ENCODE assay signal across 1 cellular context in the genomic region with DNA sequence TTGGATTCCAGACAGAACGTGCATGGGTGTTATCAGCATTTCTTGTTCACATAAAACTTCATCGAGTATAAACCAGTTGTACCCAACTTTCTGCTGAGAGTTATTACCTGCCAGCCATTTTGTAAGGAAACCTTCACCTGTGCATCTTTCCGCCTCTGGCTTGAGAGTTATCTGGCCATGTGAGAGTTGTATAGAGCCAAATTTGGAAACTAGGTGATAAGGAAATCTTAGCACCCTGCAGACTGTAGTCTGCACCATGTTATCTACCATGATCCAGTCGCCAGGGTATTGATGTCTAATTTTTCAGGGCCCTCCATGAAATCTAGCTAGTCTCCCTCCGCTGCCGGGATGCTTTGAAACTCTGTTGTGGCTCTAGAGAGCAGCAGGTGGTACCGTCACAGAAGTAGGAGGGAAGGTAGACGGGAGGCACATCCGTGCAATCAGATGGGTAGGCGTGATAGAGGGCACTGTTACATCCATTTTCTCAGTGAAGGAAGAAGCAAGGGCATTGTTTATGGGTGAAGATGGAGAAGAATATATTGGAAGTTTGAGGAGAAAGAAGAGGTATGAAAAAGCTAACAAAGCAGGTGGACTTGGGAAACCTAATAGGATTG.
TF ChIP-seq lines count a peak whose summit lies in the region.

No MANE protein-coding gene starts in this region.

TF ChIP-seq in HepG2, 621 proteins besides CTCF, POLR2A, EP300 and RAD21:
- 0 out of 2 replicates have a peak, but pooled peaks have one; percentile 24 for TF ChIP-seq ZBTB20 (CRISPR knock-in tag; IDR thresholded peaks at IDR 0.05; ENCODE audit: borderline replicate concordance, low read depth)
- TF ChIP-seq BCLAF1 (IDR thresholded peaks at IDR 0.05): no peak
- TF ChIP-seq ZNF580 (CRISPR knock-in tag; IDR thresholded peaks at IDR 0.05; ENCODE audit: borderline replicate concordance, low read depth): no peak
- TF ChIP-seq ZNF280D (CRISPR knock-in tag; IDR thresholded peaks at IDR 0.05): peak; percentile 29; the same call in 1 of the 2 replicates
- TF ChIP-seq ZBTB38 (CRISPR knock-in tag; IDR thresholded peaks at IDR 0.05): 0 out of 2 replicates have a peak, but pooled peaks have one; percentile 45
- TF ChIP-seq YY1 (IDR thresholded peaks at IDR 0.05; ENCODE audit: insufficient read depth, insufficient replicate concordance, low read depth, low read length): peak; percentile 55
